Comparison of ENCODE assay signal across 10 cellular contexts in genomic region chr21:29235714-29236197, GRCh38.
DNase-seq lines count a peak whose midpoint lies in the region; ATAC-seq and TF ChIP-seq lines count a peak whose summit lies in the region.
"Had no signal": no experiment of that assay in that cellular context is flagged by ENCODE, and none has a peak within 500 bp of the region (broad histone marks: within the 10 kb centered on the region; RNA-seq: fewer than 3 reads in every experiment).

No MANE protein-coding gene starts in this region.

- ATAC-seq in GM18907 (IDR thresholded peaks at IDR 0.05; ENCODE audit: unreplicated experiment) (peak; percentile 64), HG02610 (IDR thresholded peaks at IDR 0.05; ENCODE audit: unreplicated experiment) (peak; percentile 66), HG03565 (IDR thresholded peaks at IDR 0.05; ENCODE audit: unreplicated experiment) (peak; percentile 46), aorta (ENCODE audit: low FRiP score) (no peak)
- ATAC-seq in stimulated activated memory B cell treated with anti-CD40 and anti-IgM and Interleukin-4, amounts not matched to agents 10 μg/mL and 1 μg/mL and 100 μg/mL, for 72 hours, result peak; percentile 70
- ATAC-seq: pancreas had no signal

- 80 to 81% methylated on average over 4 of the region's 4 CpGs for WGBS in aorta, 2 donors

- no peak for DNase-seq in aorta
- DNase-seq in GM19238 (ENCODE audit: insufficient read length, low spot score), result no peak
- no peak for DNase-seq in immature natural killer cell
- DNase-seq in Caco-2, result no peak
- DNase-seq: activated CD8-positive, alpha-beta memory T cell treated with anti-CD3 and anti-CD28 coated beads, Interleukin-2, amount 50 U/mL, for 48 hours; pancreas had no signal

- H3K4me1 ChIP-seq in aorta (ENCODE audit: control insufficient read depth in 1 of 2, insufficient read depth in 2 of 2, low read length in 2 of 2), result peaks cover 0 to 9% of the 10 kb centered on the region in 2 donors
- peaks cover 20% of the 10 kb centered on the region for H3K4me1 ChIP-seq in Caco-2
- H3K4me1 ChIP-seq: pancreas had no signal

- TF ChIP-seq CTCF in Caco-2 (IDR thresholded peaks at IDR 0.05; ENCODE audit: insufficient read depth in 1 of 2, low read depth in 1 of 2, low read length in 1 of 2, severe bottlenecking in 1 of 2, unreplicated experiment in 1 of 2), result no peak

- H3K4me3 Mint-ChIP-seq in stimulated activated memory B cell treated with anti-CD40 and anti-IgM and Interleukin-4, amounts not matched to agents 10 μg/mL and 1 μg/mL and 100 μg/mL, for 72 hours, result peak overlapping the region; percentile 23
- H3K4me3 Mint-ChIP-seq in immature natural killer cell (no peak overlapping the region), Caco-2 (ENCODE audit: unreplicated experiment) (no peak overlapping the region)

- H3K9me3 ChIP-seq in aorta (ENCODE audit: control insufficient read depth, low read length), result no peaks in the 10 kb centered on the region
- no peaks in the 10 kb centered on the region for H3K9me3 ChIP-seq in Caco-2
- H3K9me3 ChIP-seq: pancreas had no signal

- CTCF ChIA-PET in Caco-2 (lab: Charles Lee), result no interaction called here

- H3K27me3 Mint-ChIP-seq in stimulated activated memory B cell treated with anti-CD40 and anti-IgM and Interleukin-4, amounts not matched to agents 10 μg/mL and 1 μg/mL and 100 μg/mL, for 72 hours, result no peaks in the 10 kb centered on the region
- H3K27me3 Mint-ChIP-seq in immature natural killer cell (ENCODE audit: low read depth in 3 of 3) (peaks cover 0 to 2% (median 2%) of the 10 kb centered on the region in 3 donors), Caco-2 (ENCODE audit: insufficient read depth, unreplicated experiment) (no peaks in the 10 kb centered on the region)

- H3K36me3 ChIP-seq in aorta (ENCODE audit: control insufficient read depth in 1 of 2, insufficient read depth in 2 of 2, low read length in 1 of 2) (no peaks in the 10 kb centered on the region), Caco-2 (ENCODE audit: control insufficient read depth, insufficient read depth, low read length) (no peaks in the 10 kb centered on the region)
- H3K36me3 ChIP-seq: pancreas had no signal

- H3K27me3 ChIP-seq in aorta (ENCODE audit: control insufficient read depth in 1 of 2, insufficient read depth in 2 of 2, low read length in 1 of 2), result no peaks in the 10 kb centered on the region
- no peaks in the 10 kb centered on the region for H3K27me3 ChIP-seq in Caco-2 (replicated peaks; ENCODE audit: control insufficient read depth, insufficient read depth, low read length)
- H3K27me3 ChIP-seq: pancreas had no signal

- H3K4me3 ChIP-seq in aorta (ENCODE audit: low read length in 2 of 2) (no peak overlapping the region), Caco-2 (ENCODE audit: low read depth, low read length) (no peak overlapping the region)
- H3K4me3 ChIP-seq: pancreas had no signal

- H3K4me1 Mint-ChIP-seq in stimulated activated memory B cell treated with anti-CD40 and anti-IgM and Interleukin-4, amounts not matched to agents 10 μg/mL and 1 μg/mL and 100 μg/mL, for 72 hours, result peaks cover 84% of the 10 kb centered on the region
- H3K4me1 Mint-ChIP-seq in immature natural killer cell, result no peaks in the 10 kb centered on the region
- peaks cover 29% of the 10 kb centered on the region for H3K4me1 Mint-ChIP-seq in Caco-2 (ENCODE audit: low read depth, unreplicated experiment)

- intact Hi-C loops in aorta (cut with DNase I), result loop anchor here (10.0 kb wide), 2 partner anchors 51 to 61 kb away; no protein-coding TSS in a partner anchor
- intact Hi-C loops in Caco-2 (cut with micrococcal nuclease; ENCODE audit: unreplicated experiment), result no loop called here

- H3K36me3 Mint-ChIP-seq in stimulated activated memory B cell treated with anti-CD40 and anti-IgM and Interleukin-4, amounts not matched to agents 10 μg/mL and 1 μg/mL and 100 μg/mL, for 72 hours, result no peaks in the 10 kb centered on the region
- H3K36me3 Mint-ChIP-seq in immature natural killer cell (no peaks in the 10 kb centered on the region), Caco-2 (ENCODE audit: insufficient read depth, unreplicated experiment) (no peaks in the 10 kb centered on the region)

- POLR2A ChIA-PET in Caco-2 (lab: Charles Lee), result no interaction called here

- H3K9me3 Mint-ChIP-seq in stimulated activated memory B cell treated with anti-CD40 and anti-IgM and Interleukin-4, amounts not matched to agents 10 μg/mL and 1 μg/mL and 100 μg/mL, for 72 hours, result no peaks in the 10 kb centered on the region
- H3K9me3 Mint-ChIP-seq in immature natural killer cell (no peaks in the 10 kb centered on the region), Caco-2 (ENCODE audit: unreplicated experiment) (no peaks in the 10 kb centered on the region)

- no peak overlapping the region for H3K27ac ChIP-seq in aorta (ENCODE audit: low read depth in 1 of 2, low read length in 2 of 2)

- peak overlapping the region; percentile 83 for H3K27ac Mint-ChIP-seq in stimulated activated memory B cell treated with anti-CD40 and anti-IgM and Interleukin-4, amounts not matched to agents 10 μg/mL and 1 μg/mL and 100 μg/mL, for 72 hours
- no peak overlapping the region for H3K27ac Mint-ChIP-seq in immature natural killer cell
- no peak overlapping the region for H3K27ac Mint-ChIP-seq in Caco-2 (ENCODE audit: unreplicated experiment)

- BruUV-seq in Caco-2 (replicated peaks; lab: Mats Ljungman, UMichigan), result no TSS peak
